In genomic region chr22:27851974-27852713, GRCh38 we compare ENCODE assay signal across 2 cellular contexts.
TF ChIP-seq lines count a peak whose summit lies in the region.

No MANE protein-coding gene starts in this region.

TF ChIP-seq in endothelial cell of umbilical vein, 7 proteins besides CTCF, POLR2A, EP300 and RAD21:
- TF ChIP-seq FOS (IDR thresholded peaks at IDR 0.05; ENCODE audit: borderline replicate concordance, insufficient read depth, low read length) (peak; percentile 4), JUN (IDR thresholded peaks at IDR 0.05; ENCODE audit: borderline replicate concordance, insufficient read depth, insufficient read length, low read depth) (no peak)
TF ChIP-seq in endothelial cell of umbilical vein: peak in this region for 1.

TF ChIP-seq in HepG2, 621 proteins besides CTCF, POLR2A, EP300 and RAD21:
- TF ChIP-seq FOXA3 (CRISPR knock-in tag; IDR thresholded peaks at IDR 0.05) (peak; percentile 65), ZNF333 (CRISPR knock-in tag; IDR thresholded peaks at IDR 0.05; ENCODE audit: borderline replicate concordance) (no peak), FOXA1 (IDR thresholded peaks at IDR 0.05) (no peak), FOXA1 (CRISPR knock-in tag; IDR thresholded peaks at IDR 0.05) (peak; percentile 64; the same call in 1 of the 2 replicates), ZNF503 (CRISPR knock-in tag; IDR thresholded peaks at IDR 0.05) (no peak), SOX13 (IDR thresholded peaks at IDR 0.05) (no peak), SOX13 (CRISPR knock-in tag; conservative IDR thresholded peaks at IDR 0.05 in 1 of 2, IDR thresholded peaks at IDR 0.05 in 1 of 2) (peak in 1 of 2 experiments; percentile 82; a peak in 2 of 4 replicates), SOX5 (CRISPR knock-in tag; IDR thresholded peaks at IDR 0.05; ENCODE audit: borderline replicate concordance) (peak; percentile 18; the same call in 1 of the 2 replicates), SMC3 (IDR thresholded peaks at IDR 0.05; ENCODE audit: low read length) (no peak)
